ENCODE assay signal across 1 cellular context in genomic region chr6:117870477-117871243, GRCh38.
TF ChIP-seq lines count a peak whose summit lies in the region.

No MANE protein-coding gene starts in this region.

TF ChIP-seq in GM23338, 12 proteins besides CTCF, POLR2A, EP300 and RAD21:
- TF ChIP-seq STAT1 (IDR thresholded peaks at IDR 0.05; ENCODE audit: unreplicated experiment) (no peak), JUNB (IDR thresholded peaks at IDR 0.05; ENCODE audit: unreplicated experiment) (no peak)
